Comparison of ENCODE assay signal across 27 cellular contexts in the genomic region with DNA sequence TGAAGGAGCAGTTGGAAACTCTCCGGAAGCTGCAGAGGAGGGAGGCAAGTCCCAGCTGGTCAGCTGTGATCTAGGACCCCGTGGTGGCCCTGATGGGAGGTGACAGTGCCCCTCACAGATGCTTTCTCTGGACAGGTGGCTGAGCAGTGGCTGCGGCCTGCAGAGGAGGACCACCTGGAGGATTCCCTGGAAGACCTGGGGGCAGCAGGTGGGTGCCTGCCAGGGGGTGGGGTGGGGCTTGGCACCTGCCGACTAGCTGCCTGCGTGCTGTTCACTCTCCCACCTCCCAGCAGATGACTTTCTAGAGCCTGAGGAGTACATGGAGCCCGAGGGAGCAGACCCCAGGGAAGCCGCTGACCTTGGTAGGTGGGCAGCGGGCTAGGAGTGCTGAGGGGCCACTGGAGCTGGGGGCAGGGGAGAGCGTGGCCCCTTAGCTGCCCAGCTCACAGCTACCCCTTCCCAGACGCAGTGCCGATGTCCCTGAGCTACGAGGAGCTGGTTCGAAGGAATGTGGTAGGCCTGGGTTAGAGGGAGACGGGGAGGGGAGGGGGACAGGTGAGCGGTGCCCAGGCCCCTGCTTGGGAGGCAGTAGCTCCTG. TPM values are rescaled to one million over a fixed set of nuclear protein-coding genes. Genes with fewer than 3 reads are reported as not detected.
DNase-seq lines count a peak whose midpoint lies in the region; ATAC-seq, FAIRE-seq and TF ChIP-seq lines count a peak whose summit lies in the region.
"Had no signal": no experiment of that assay in that cellular context is flagged by ENCODE, and none has a peak within 500 bp of the region (broad histone marks: within the 10 kb centered on the region; RNA-seq: fewer than 3 reads in every experiment).

No MANE protein-coding gene starts in this region.

- no peak overlapping the region for H3K14ac ChIP-seq in neuronal stem cell (ENCODE audit: low read length)

- no peak overlapping the region for H3K27ac ChIP-seq in neuronal stem cell (replicated peaks; ENCODE audit: low read length)
- H3K27ac ChIP-seq: SK-N-MC had no signal

- H2AK5ac ChIP-seq in neuronal stem cell (ENCODE audit: low read depth, low read length) = no peak overlapping the region

- peak overlapping the region; percentile 39 for H2BK5ac ChIP-seq in neuronal stem cell (ENCODE audit: low read length)

- no peak overlapping the region for H3K9ac ChIP-seq in neuronal stem cell (ENCODE audit: low read depth, low read length, poor library complexity)

- in situ Hi-C loops in GM18951 (cut with MboI; ENCODE audit: low sequenced_read_pairs, unreplicated experiment) = no loop called here

- H4K91ac ChIP-seq in neuronal stem cell (ENCODE audit: low read depth, low read length, poor library complexity) = no peak overlapping the region

- no peak for ATAC-seq in T-helper 17 cell
- ATAC-seq: HCT116, K562 had no signal

- H3K27me3 Mint-ChIP-seq in activated naive CD4-positive, alpha-beta T cell treated with anti-CD3 and anti-CD28 coated beads, Interleukin-2, amount 10 ng/mL, durations not matched to agents 7 days and 5 days = no peaks in the 10 kb centered on the region
- H3K27me3 Mint-ChIP-seq in T-helper 17 cell = no peaks in the 10 kb centered on the region

- no peak overlapping the region for H3K4me3 ChIP-seq in neuronal stem cell (ENCODE audit: low read length in 2 of 2)
- H3K4me3 ChIP-seq: K562, SK-N-MC had no signal

- H3K9me3 Mint-ChIP-seq in activated naive CD4-positive, alpha-beta T cell treated with anti-CD3 and anti-CD28 coated beads, Interleukin-2, amount 10 ng/mL, durations not matched to agents 7 days and 5 days = no peaks in the 10 kb centered on the region

- peaks cover 11 to 16% of the 10 kb centered on the region in 2 donors for H3K4me1 ChIP-seq in neuronal stem cell (ENCODE audit: control insufficient read depth in 2 of 2, insufficient read depth in 1 of 2, low read depth in 1 of 2, low read length in 2 of 2)

- FAIRE-seq in GM12891 (lab: Jason Lieb, UNC) = no peak
- FAIRE-seq: GM12892, GM19239, K562 had no signal

- no peak overlapping the region for H3K4me3 Mint-ChIP-seq in activated naive CD4-positive, alpha-beta T cell treated with anti-CD3 and anti-CD28 coated beads, Interleukin-2, amount 10 ng/mL, durations not matched to agents 7 days and 5 days
- peak overlapping the region; percentile 45 for H3K4me3 Mint-ChIP-seq in T-helper 17 cell
- H3K4me3 Mint-ChIP-seq: CD14-positive monocyte had no signal

- no peaks in the 10 kb centered on the region for H3K27me3 ChIP-seq in neuronal stem cell (ENCODE audit: control insufficient read depth in 3 of 3, insufficient read depth in 3 of 3, low read depth in 1 of 3, low read length in 3 of 3)
- H3K27me3 ChIP-seq: BE2C had no signal

- no peak overlapping the region for H3K4ac ChIP-seq in neuronal stem cell (ENCODE audit: low read length)

- H4K8ac ChIP-seq in neuronal stem cell (ENCODE audit: low read depth, low read length) = no peak overlapping the region

- no peak for DNase-seq in activated naive CD4-positive, alpha-beta T cell treated with anti-CD3 and anti-CD28 coated beads, Interleukin-2, amount 10 ng/mL, durations not matched to agents 7 days and 5 days
- no peak for DNase-seq in activated naive CD4-positive, alpha-beta T cell treated with anti-CD3 and anti-CD28 coated beads, Interleukin-2, amount 50 U/mL, for 16 hours
- no peak for DNase-seq in T-helper 17 cell
- no peak for DNase-seq in neuronal stem cell (ENCODE audit: low spot score)
- DNase-seq in foreskin melanocyte = no peak
- DNase-seq in DMS153 (lab: John Stamatoyannopoulos, UW) = no peak
- no peak for DNase-seq in GM12891 (ENCODE audit: insufficient read length, low spot score)
- DNase-seq: BE2C; DMS79; GF-D8; NCI-H2029 treated with DMSO at 0.1 percent for 48 hours; NCI-H446 treated with DMSO at 0.1 percent for 48 hours; NCI-H526; NCI-H82; NK-92 treated with Interleukin-12 subunit alpha and Interleukin-12 subunit beta, amount 100 ng/mL, for 24 hours; RPMI8226; SIG-M5; SW 1271 had no signal

- peaks cover 13% of the 10 kb centered on the region for H3K79me1 ChIP-seq in neuronal stem cell (ENCODE audit: low read depth, low read length)

- H3K9me3 ChIP-seq in T-helper 17 cell (ENCODE audit: control insufficient read depth, low read length, poor library complexity, severe bottlenecking) (no peaks in the 10 kb centered on the region), neuronal stem cell (replicated peaks in 1 of 2; ENCODE audit: control insufficient read depth in 2 of 2, insufficient read depth in 1 of 2, low read depth in 1 of 2, low read length in 2 of 2) (no peaks in the 10 kb centered on the region)
- H3K9me3 ChIP-seq: BE2C had no signal

- peaks cover 18% of the 10 kb centered on the region for H3K4me1 Mint-ChIP-seq in activated naive CD4-positive, alpha-beta T cell treated with anti-CD3 and anti-CD28 coated beads, Interleukin-2, amount 10 ng/mL, durations not matched to agents 7 days and 5 days
- peaks cover 18% of the 10 kb centered on the region for H3K4me1 Mint-ChIP-seq in T-helper 17 cell

- no peak overlapping the region for H3K23ac ChIP-seq in neuronal stem cell (ENCODE audit: low read depth, low read length, poor library complexity)

- peaks cover 21% of the 10 kb centered on the region for H3K36me3 Mint-ChIP-seq in activated naive CD4-positive, alpha-beta T cell treated with anti-CD3 and anti-CD28 coated beads, Interleukin-2, amount 10 ng/mL, durations not matched to agents 7 days and 5 days
- H3K36me3 Mint-ChIP-seq in T-helper 17 cell (ENCODE audit: low read depth) = no peaks in the 10 kb centered on the region

- H2BK15ac ChIP-seq in neuronal stem cell (ENCODE audit: low read length) = no peak overlapping the region

- H3K27ac Mint-ChIP-seq in activated naive CD4-positive, alpha-beta T cell treated with anti-CD3 and anti-CD28 coated beads, Interleukin-2, amount 10 ng/mL, durations not matched to agents 7 days and 5 days = peak overlapping the region; percentile 19
- H3K27ac Mint-ChIP-seq in T-helper 17 cell = no peak overlapping the region

- H3K36me3 ChIP-seq in neuronal stem cell (replicated peaks in 1 of 2; ENCODE audit: control insufficient read depth in 2 of 2, insufficient read depth in 2 of 2, low read length in 2 of 2) = peaks cover 55 to 69% of the 10 kb centered on the region in 2 donors

- H3K18ac ChIP-seq in neuronal stem cell (ENCODE audit: low read length) = no peak overlapping the region

- H2BK120ac ChIP-seq in neuronal stem cell (ENCODE audit: low read depth, low read length) = no peak overlapping the region

- CTCF ChIA-PET in activated naive CD4-positive, alpha-beta T cell treated with anti-CD3 and anti-CD28 coated beads, Interleukin-2, amount 10 ng/mL, durations not matched to agents 7 days and 5 days (lab: Charles Lee) = interaction anchor here (1.1 to 1.6 kb wide), 2 partner anchors 13 to 98 kb away, joined by 4 read pairs; no protein-coding TSS in a partner anchor

- no peak overlapping the region for H3K4me2 ChIP-seq in neuronal stem cell (ENCODE audit: insufficient read depth, low read length, poor library complexity, severe bottlenecking)

- WGBS in neuronal stem cell (ENCODE audit: extremely low coverage in 2 of 2, insufficient read length in 2 of 2, insufficient replicate concordance in 1 of 2), 2 donors = no CpG with 5 or more reads among the region's 15 CpGs

- no peak overlapping the region for H2BK12ac ChIP-seq in neuronal stem cell (ENCODE audit: low read length)

- TF ChIP-seq POLR2A in GM18951 (IDR thresholded peaks at IDR 0.05; ENCODE audit: extremely low read depth, insufficient read depth, insufficient read length) = peak; percentile 1
- TF ChIP-seq POLR2A in GM12891 (IDR thresholded peaks at IDR 0.05; ENCODE audit: low read depth, low read length) = no peak

- no peak overlapping the region for H2AFZ ChIP-seq in neuronal stem cell (ENCODE audit: low read length)

TF ChIP-seq in GM12891, 5 proteins besides CTCF, POLR2A, EP300 and RAD21:
- TF ChIP-seq PAX5 (IDR thresholded peaks at IDR 0.05; ENCODE audit: insufficient read depth, low read length, severe bottlenecking) = no peak
TF ChIP-seq in GM12891: peak in this region for 0.

RNA-seq across cellular contexts. Expression of a gene that starts 3.1 kb away (rescaled TPM):
- 10 to 100 TPM in 1 of 2 donors, 1 to 10 TPM in 1; 4.5 to 11.3 TPM for total RNA-seq in T-helper 17 cell
- polyA plus RNA-seq in neuronal stem cell (2013, experiment 1 of 2) = 0.50 TPM
- 0.90 TPM for polyA plus RNA-seq in neuronal stem cell (2013, experiment 2 of 2)
- polyA plus RNA-seq in GM12891 (2012; ENCODE audit: low read depth, missing spikeins) = 4.2 TPM

RNA-seq across cellular contexts. Expression of a gene that starts 7.5 kb away (rescaled TPM):
- 10 to 100 TPM; 22.3 to 25.9 TPM for total RNA-seq in T-helper 17 cell
- 3.0 TPM for polyA plus RNA-seq in neuronal stem cell (2013, experiment 1 of 2)
- 2.9 TPM for polyA plus RNA-seq in neuronal stem cell (2013, experiment 2 of 2)
- 14.0 TPM for polyA plus RNA-seq in GM12891 (2012; ENCODE audit: low read depth, missing spikeins)

RNA-seq across cellular contexts. Expression of a gene that starts 14.3 kb away (rescaled TPM):
- 100 to 1,000 TPM in 1 of 2 donors, 10 to 100 TPM in 1; 97.0 to 103 TPM for total RNA-seq in T-helper 17 cell
- polyA plus RNA-seq in neuronal stem cell (2013, experiment 1 of 2) = 29.6 TPM
- polyA plus RNA-seq in neuronal stem cell (2013, experiment 2 of 2) = 27.7 TPM
- polyA plus RNA-seq in GM12891 (2012; ENCODE audit: low read depth, missing spikeins) = 46.7 TPM

RNA-seq across cellular contexts. Expression of a gene that starts 14.8 kb away (rescaled TPM):
- 100 to 1,000 TPM; 110 to 130 TPM for total RNA-seq in T-helper 17 cell
- 29.8 TPM for polyA plus RNA-seq in neuronal stem cell (2013, experiment 1 of 2)
- 30.2 TPM for polyA plus RNA-seq in neuronal stem cell (2013, experiment 2 of 2)
- 29.2 TPM for polyA plus RNA-seq in GM12891 (2012; ENCODE audit: low read depth, missing spikeins)

RNA-seq across cellular contexts. Expression of a gene that starts 23.4 kb away (rescaled TPM):
- total RNA-seq in T-helper 17 cell = 1 to 10 TPM; 3.8 to 5.1 TPM
- 0.01 TPM for polyA plus RNA-seq in neuronal stem cell (2013, experiment 1 of 2)
- 0.01 TPM for polyA plus RNA-seq in neuronal stem cell (2013, experiment 2 of 2)
- polyA plus RNA-seq in GM12891 (2012; ENCODE audit: low read depth, missing spikeins) = 2.6 TPM
- total RNA-seq: HT-29, LHCN-M2 had no signal
